Comparison of ENCODE assay signal across 10 cellular contexts in genomic region chr4:159051245-159052071, GRCh38. TPM values are rescaled to one million over a fixed set of nuclear protein-coding genes. Genes with fewer than 3 reads are reported as not detected.
DNase-seq lines count a peak whose midpoint lies in the region; ATAC-seq and FAIRE-seq lines count a peak whose summit lies in the region.
"Had no signal": no experiment of that assay in that cellular context is flagged by ENCODE, and none has a peak within 500 bp of the region (broad histone marks: within the 10 kb centered on the region; RNA-seq: fewer than 3 reads in every experiment).

No MANE protein-coding gene starts in this region.

- H3K27ac ChIP-seq in SK-N-MC = peak overlapping the region; percentile 93
- H3K27ac ChIP-seq: C4-2B had no signal

- in situ Hi-C loops in ACHN (cut with HindIII; ENCODE audit: low pct_ligation_motif_present, low pct_unique_long_range_greater_than_20kb, low sequenced_read_pairs) = no loop called here

- ATAC-seq in HG02938 (IDR thresholded peaks at IDR 0.05; ENCODE audit: unreplicated experiment) = peak; percentile 93

- H3K36me3 ChIP-seq in SK-N-MC (ENCODE audit: insufficient read depth, low read length) = no peaks in the 10 kb centered on the region
- H3K36me3 ChIP-seq: spleen had no signal

- peak; percentile 95 for FAIRE-seq in GM19239 (lab: Jason Lieb, UNC)

- peak overlapping the region; percentile 52 for H3K9ac ChIP-seq in SK-N-MC (ENCODE audit: insufficient read length)

- H3K4me3 ChIP-seq in SK-N-MC = peak overlapping the region; percentile 76

- DNase-seq in ACHN (peak; percentile 16), GM19239 (ENCODE audit: insufficient read length, low spot score) (peak; percentile 34), SK-N-MC (ENCODE audit: low read depth, low spot score) (no peak), NCI-H2029 (lab: John Stamatoyannopoulos, UW) (no peak), NCI-H2227 (lab: John Stamatoyannopoulos, UW; ENCODE audit: unreplicated experiment) (no peak), cerebellum (ENCODE audit: low spot score) (no peak), DMS114 treated with DMSO at 0.1 percent for 48 hours (lab: John Stamatoyannopoulos, UW; ENCODE audit: unreplicated experiment) (no peak)
- DNase-seq: spleen had no signal

- no peaks in the 10 kb centered on the region for H3K9me3 ChIP-seq in SK-N-MC (ENCODE audit: low read depth, low read length)
- H3K9me3 ChIP-seq: spleen had no signal

RNA-seq across cellular contexts. Expression of gene RAPGEF2, which starts 51.4 kb away (rescaled TPM):
- total RNA-seq in cerebellum = 90.5 TPM

Comparison
In these comparisons a context has a peak if more than half of its experiments do, and no peak if none do; other contexts are left out.
1. DNase-seq: peak in ACHN (single experiment) and GM19239 (single experiment); none in SK-N-MC (single experiment), NCI-H2029 (single experiment), NCI-H2227 (single experiment), cerebellum (single experiment) and DMS114 treated with DMSO at 0.1 percent for 48 hours (single experiment).